8 cellular contexts compared by ENCODE assay signal in genomic region chr16:83113317-83113716, GRCh38.
DNase-seq lines count a peak whose midpoint lies in the region; ATAC-seq and TF ChIP-seq lines count a peak whose summit lies in the region.

No MANE protein-coding gene starts in this region.

- H3K9me3 ChIP-seq in DND-41 (ENCODE audit: insufficient read depth, low read length, severe bottlenecking) (no peaks in the 10 kb centered on the region), colonic mucosa (no peaks in the 10 kb centered on the region)

- H2AFZ ChIP-seq in DND-41 (ENCODE audit: low read depth, low read length), result no peak overlapping the region

- no peak overlapping the region for H3K27ac ChIP-seq in DND-41 (ENCODE audit: low read length)
- H3K27ac ChIP-seq in colonic mucosa, result no peak overlapping the region

- DNase-seq in DND-41, result peak; percentile 49
- DNase-seq in LNCaP clone FGC (ENCODE audit: low read depth), result no peak
- DNase-seq in colonic mucosa, result no peak
- peak; percentile 60 for DNase-seq in midbrain (lab: John Stamatoyannopoulos, UW)
- DNase-seq in AG08395 (ENCODE audit: low spot score), result no peak
- no peak for DNase-seq in GM20000 (ENCODE audit: low spot score)
- no peak for DNase-seq in NCI-H446 treated with DMSO at 0.1 percent for 48 hours (lab: John Stamatoyannopoulos, UW)

- H3K9ac ChIP-seq in DND-41 (ENCODE audit: low read depth, low read length) (no peak overlapping the region), colonic mucosa (ENCODE audit: low read depth in 2 of 2, low read length in 2 of 2) (no peak overlapping the region)

- ATAC-seq in DND-41 (ENCODE audit: insufficient read depth, low read depth) (peak; percentile 80), GM18907 (IDR thresholded peaks at IDR 0.05; ENCODE audit: unreplicated experiment) (no peak)

- no peak overlapping the region for H3K4me3 ChIP-seq in DND-41 (ENCODE audit: low read depth in 1 of 2, low read length in 2 of 2)
- no peak overlapping the region for H3K4me3 ChIP-seq in LNCaP clone FGC (ENCODE audit: low read depth, low read length)
- no peak overlapping the region for H3K4me3 ChIP-seq in colonic mucosa

- H3K4me1 ChIP-seq in DND-41 (ENCODE audit: insufficient read depth, low read length), result peaks cover 6% of the 10 kb centered on the region
- H3K4me1 ChIP-seq in colonic mucosa, result no peaks in the 10 kb centered on the region

- TF ChIP-seq CTCF in DND-41 (IDR thresholded peaks at IDR 0.05; ENCODE audit: borderline replicate concordance, extremely low read depth, low read length, poor library complexity, severe bottlenecking), result peak; percentile 69
- peak; percentile 60 for TF ChIP-seq CTCF in LNCaP clone FGC (IDR thresholded peaks at IDR 0.05; ENCODE audit: control insufficient read depth, extremely low read depth, insufficient read depth)
- TF ChIP-seq CTCF in colonic mucosa (IDR thresholded peaks at IDR 0.05), result peak; percentile 41
- TF ChIP-seq CTCF in GM20000 (IDR thresholded peaks at IDR 0.05; ENCODE audit: extremely low read depth, missing control alignments), result no peak

- intact Hi-C loops in colonic mucosa (cut with DNase I), result no loop called here

- no peak overlapping the region for H3K4me2 ChIP-seq in DND-41 (ENCODE audit: insufficient read depth, low read length)

- no peaks in the 10 kb centered on the region for H3K79me2 ChIP-seq in DND-41 (ENCODE audit: insufficient read depth, low read length)

- H3K27me3 ChIP-seq in DND-41 (ENCODE audit: insufficient read depth, low read length, poor library complexity), result peaks cover 31% of the 10 kb centered on the region
- no peaks in the 10 kb centered on the region for H3K27me3 ChIP-seq in colonic mucosa

- H3K36me3 ChIP-seq in DND-41 (ENCODE audit: insufficient read depth, low read length) (no peaks in the 10 kb centered on the region), colonic mucosa (no peaks in the 10 kb centered on the region)

- H4K20me1 ChIP-seq in DND-41 (ENCODE audit: insufficient read depth, low read length), result no peaks in the 10 kb centered on the region

Comparison
In these comparisons a context has a peak if more than half of its experiments do, and no peak if none do; other contexts are left out.
1. DNase-seq: peak in DND-41 (single experiment) and midbrain (single experiment); none in LNCaP clone FGC (single experiment), colonic mucosa (single experiment), AG08395 (single experiment), GM20000 (single experiment) and NCI-H446 treated with DMSO at 0.1 percent for 48 hours (single experiment).